ENCODE assay signal across 8 cellular contexts in the genomic region with DNA sequence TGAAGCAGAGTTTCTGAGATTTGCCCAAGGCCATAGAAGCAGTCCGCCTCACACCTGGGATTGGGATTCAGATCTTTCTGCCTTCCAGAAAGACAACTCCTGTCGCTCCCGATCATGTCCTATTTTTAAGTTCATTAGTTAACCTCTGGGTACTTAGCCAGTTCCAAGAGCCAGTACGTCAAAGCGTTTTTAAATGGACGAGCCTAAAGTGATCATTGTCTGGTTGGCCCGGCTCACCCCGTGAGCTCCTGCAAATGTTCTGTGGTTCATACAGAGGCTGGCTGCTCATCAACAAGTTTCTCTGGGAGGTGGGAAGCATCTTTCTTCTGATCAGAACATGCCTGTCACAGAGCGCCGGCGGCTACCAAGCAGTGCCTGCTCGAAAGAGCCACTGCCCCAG.
"Had no signal": no experiment of that assay in that cellular context is flagged by ENCODE, and none has a peak within 500 bp of the region (broad histone marks: within the 10 kb centered on the region; RNA-seq: fewer than 3 reads in every experiment).

No MANE protein-coding gene starts in this region.

- DNase-seq: GM23248, GOT3, H9, HCEC 1CT, KBM-7 had no signal

- H3K27me3 Mint-ChIP-seq: IgD-negative memory B cell had no signal

- H2AFZ ChIP-seq: GM23248 had no signal

- H3K4me3 ChIP-seq: GM23248 had no signal

- H3K36me3 Mint-ChIP-seq: IgD-negative memory B cell had no signal

- H3K4me1 Mint-ChIP-seq: IgD-negative memory B cell had no signal

- H3K4me3 Mint-ChIP-seq: H9, IgD-negative memory B cell had no signal

- FAIRE-seq: H54, HTR-8/SVneo had no signal

- H3K27ac ChIP-seq: GM23248 had no signal

- H3K27ac Mint-ChIP-seq: IgD-negative memory B cell had no signal

- H3K9me3 Mint-ChIP-seq: H9, IgD-negative memory B cell had no signal

- H3K9ac ChIP-seq: GM23248 had no signal
